Comparison of ENCODE assay signal across 30 cellular contexts in genomic region chr2:190098851-190099250, GRCh38. TPM values are rescaled to one million over a fixed set of nuclear protein-coding genes. Genes with fewer than 3 reads are reported as not detected.
"Had no signal": no experiment of that assay in that cellular context is flagged by ENCODE, and none has a peak within 500 bp of the region (broad histone marks: within the 10 kb centered on the region; RNA-seq: fewer than 3 reads in every experiment).

No MANE protein-coding gene starts in this region.

- H3K36me3 ChIP-seq: heart right ventricle, neural progenitor cell, right lobe of liver, thyroid gland, vagina had no signal

- DNase-seq: dorsolateral prefrontal cortex; effector CD4-positive, alpha-beta T cell; foreskin melanocyte; glutamatergic neuron; heart right ventricle; hypothalamus; immature natural killer cell; islet precursor cell; kidney glomerular epithelial cell; left colon; left ventricle myocardium superior; mesenchymal stem cell; mucosa of descending colon; naive thymus-derived CD4-positive, alpha-beta T cell; right lobe of liver; small intestine; stimulated activated CD4-positive, alpha-beta T cell treated with anti-CD3 and anti-CD28 coated beads, Interleukin-15, amount 100 ng/mL, for 24 hours; stimulated activated CD4-positive, alpha-beta T cell treated with anti-CD3 and anti-CD28 coated beads, Interleukin-2, amount 100 ng/mL, for 48 hours; stimulated activated naive CD4-positive, alpha-beta T cell; stimulated activated naive CD8-positive, alpha-beta T cell treated with anti-CD3 and anti-CD28 coated beads, Interleukin-15, amount 100 ng/mL, for 72 hours; thyroid gland; trophoblast cell had no signal

- H3K79me2 ChIP-seq: parathyroid adenoma had no signal

- H3K27me3 ChIP-seq: dorsolateral prefrontal cortex, heart right ventricle, neural progenitor cell, right lobe of liver, thyroid gland, vagina had no signal

- H3K4me3 ChIP-seq: dorsolateral prefrontal cortex, heart right ventricle, lung, mucosa of descending colon, neural progenitor cell, right lobe of liver, thyroid gland, vagina had no signal

- H3K9ac ChIP-seq: neural progenitor cell, parathyroid adenoma had no signal

- H3K27ac ChIP-seq: dorsolateral prefrontal cortex, heart right ventricle, neural progenitor cell, parathyroid adenoma, right lobe of liver, thyroid gland, vagina had no signal

- ATAC-seq: heart right ventricle; left colon; left ventricle myocardium superior; mucosa of descending colon; naive thymus-derived CD4-positive, alpha-beta T cell; right lobe of liver; stimulated activated naive CD8-positive, alpha-beta T cell treated with anti-CD3 and anti-CD28 coated beads, Interleukin-15, amount 100 ng/mL, for 72 hours had no signal

- H2AFZ ChIP-seq: neural progenitor cell, parathyroid adenoma had no signal

- H3K4me1 ChIP-seq: parathyroid adenoma, right lobe of liver, thyroid gland had no signal

- H3K27me3 Mint-ChIP-seq: progenitor cell of endocrine pancreas had no signal

- H3K4me3 Mint-ChIP-seq: immature natural killer cell; mesothelial cell of epicardium; naive thymus-derived CD4-positive, alpha-beta T cell; nephron; neural progenitor cell; stimulated activated naive CD8-positive, alpha-beta T cell treated with anti-CD3 and anti-CD28 coated beads, Interleukin-15, amount 100 ng/mL, for 72 hours had no signal

- H3K9me3 ChIP-seq: right lobe of liver, thyroid gland, vagina had no signal

- H3K4me1 Mint-ChIP-seq: immature natural killer cell; stimulated activated naive CD8-positive, alpha-beta T cell treated with anti-CD3 and anti-CD28 coated beads, Interleukin-15, amount 100 ng/mL, for 72 hours had no signal

- H3K36me3 Mint-ChIP-seq: neural progenitor cell had no signal

- H3K27ac Mint-ChIP-seq: immature natural killer cell; mesothelial cell of epicardium; neural progenitor cell; progenitor cell of endocrine pancreas; stimulated activated naive CD8-positive, alpha-beta T cell treated with anti-CD3 and anti-CD28 coated beads, Interleukin-15, amount 100 ng/mL, for 72 hours had no signal

RNA-seq across cellular contexts. Expression of gene MSTN, which starts 36.3 kb away (rescaled TPM):
- total RNA-seq: left ventricle myocardium superior, osteoblast, right lobe of liver had no signal
